10 cellular contexts compared by ENCODE assay signal in genomic region chr9:96204853-96205252, GRCh38.
"Had no signal": no experiment of that assay in that cellular context is flagged by ENCODE, and none has a peak within 500 bp of the region (broad histone marks: within the 10 kb centered on the region; RNA-seq: fewer than 3 reads in every experiment).

No MANE protein-coding gene starts in this region.

- H2AFZ ChIP-seq: GM23248 had no signal

- DNase-seq: GM23248, GOT3, H7, HFFc6, IMR-90, KBM-7 had no signal

- H3K27ac ChIP-seq: GM23248, HL-60, KMS-11 had no signal

- H3K9me3 ChIP-seq: HAP-1 had no signal

- H3K9ac ChIP-seq: GM23248, KMS-11 had no signal

- H3K4me2 ChIP-seq: KMS-11 had no signal

- H3K4me3 ChIP-seq: GM23248, HAP-1 had no signal

- ATAC-seq: HCT116 had no signal

- H3K36me3 ChIP-seq: HAP-1 had no signal

- H3K4me1 ChIP-seq: HAP-1 had no signal
